In genomic region chr2:98911376-98912154, GRCh38 we compare ENCODE assay signal across 1 cellular context.
TF ChIP-seq lines count a peak whose summit lies in the region.

No MANE protein-coding gene starts in this region.

TF ChIP-seq in HepG2, 621 proteins besides CTCF, POLR2A, EP300 and RAD21 (continued from another document):
- no peak for TF ChIP-seq USF2 (IDR thresholded peaks at IDR 0.05; ENCODE audit: low read depth, low read length)
- TF ChIP-seq USF2 (CRISPR knock-in tag; IDR thresholded peaks at IDR 0.05; ENCODE audit: borderline replicate concordance): no peak; the same call in 1 of the 2 replicates
- TF ChIP-seq NR2F2 (IDR thresholded peaks at IDR 0.05; ENCODE audit: borderline replicate concordance, low read depth): no peak
- no peak for TF ChIP-seq IRX3 (CRISPR knock-in tag; IDR thresholded peaks at IDR 0.05; ENCODE audit: borderline replicate concordance, low read depth)
- TF ChIP-seq THAP7 (CRISPR knock-in tag; IDR thresholded peaks at IDR 0.05): no peak
- no peak for TF ChIP-seq IRF2 (CRISPR knock-in tag; IDR thresholded peaks at IDR 0.05)
- no peak for TF ChIP-seq ZNF501 (CRISPR knock-in tag; IDR thresholded peaks at IDR 0.05)
- TF ChIP-seq THAP9 (CRISPR knock-in tag; IDR thresholded peaks at IDR 0.05; ENCODE audit: borderline replicate concordance): no peak; the same call in 1 of the 2 replicates
- TF ChIP-seq THYN1 (CRISPR knock-in tag; IDR thresholded peaks at IDR 0.05; ENCODE audit: borderline replicate concordance, low read depth): no peak
- TF ChIP-seq ZBTB39 (CRISPR knock-in tag; IDR thresholded peaks at IDR 0.05): no peak
- no peak for TF ChIP-seq SP140L (CRISPR knock-in tag; IDR thresholded peaks at IDR 0.05; ENCODE audit: borderline replicate concordance)
- TF ChIP-seq ZSCAN30 (CRISPR knock-in tag; IDR thresholded peaks at IDR 0.05): no peak
- TF ChIP-seq KLF12 (CRISPR knock-in tag; IDR thresholded peaks at IDR 0.05; ENCODE audit: borderline replicate concordance): no peak
- TF ChIP-seq ZNF784 (CRISPR knock-in tag; IDR thresholded peaks at IDR 0.05; ENCODE audit: borderline replicate concordance): peak; percentile 42; the same call in 1 of the 2 replicates
- TF ChIP-seq TBX2 (CRISPR knock-in tag; IDR thresholded peaks at IDR 0.05; ENCODE audit: borderline replicate concordance): peak; percentile 49; the same call in 1 of the 2 replicates
- no peak for TF ChIP-seq CBX2 (IDR thresholded peaks at IDR 0.05; ENCODE audit: low read depth, low read length)
- no peak for TF ChIP-seq CBX2 (CRISPR knock-in tag; IDR thresholded peaks at IDR 0.05; ENCODE audit: low read depth)
- TF ChIP-seq AKAP8 (CRISPR knock-in tag; IDR thresholded peaks at IDR 0.05): no peak
- no peak for TF ChIP-seq ZNF724P (CRISPR knock-in tag; IDR thresholded peaks at IDR 0.05; ENCODE audit: borderline replicate concordance)
- 0 out of 2 replicates have a peak, but pooled peaks have one; percentile 37 for TF ChIP-seq ZNF614 (CRISPR knock-in tag; IDR thresholded peaks at IDR 0.05; ENCODE audit: borderline replicate concordance)
- no peak for TF ChIP-seq ZNF350 (CRISPR knock-in tag; IDR thresholded peaks at IDR 0.05; ENCODE audit: borderline replicate concordance, low read depth)
- no peak for TF ChIP-seq PBX2 (CRISPR knock-in tag; IDR thresholded peaks at IDR 0.05)
- no peak for TF ChIP-seq MAF1 (CRISPR knock-in tag; IDR thresholded peaks at IDR 0.05; ENCODE audit: borderline replicate concordance)
- peak; percentile 66; the same call in 1 of the 2 replicates for TF ChIP-seq IRF9 (CRISPR knock-in tag; IDR thresholded peaks at IDR 0.05; ENCODE audit: borderline replicate concordance)
- peak; percentile 46; the same call in 1 of the 2 replicates for TF ChIP-seq FOXK1 (CRISPR knock-in tag; IDR thresholded peaks at IDR 0.05; ENCODE audit: borderline replicate concordance, low read depth)
- no peak for TF ChIP-seq ZNF3 (CRISPR knock-in tag; IDR thresholded peaks at IDR 0.05)
- peak; percentile 62; the same call in 1 of the 2 replicates for TF ChIP-seq SIX4 (CRISPR knock-in tag; IDR thresholded peaks at IDR 0.05)
- no peak; the same call in 1 of the 2 replicates for TF ChIP-seq ZNF12 (CRISPR knock-in tag; IDR thresholded peaks at IDR 0.05)
- TF ChIP-seq ZNF142 (CRISPR knock-in tag; IDR thresholded peaks at IDR 0.05): no peak
- TF ChIP-seq RARA (CRISPR knock-in tag; IDR thresholded peaks at IDR 0.05): peak; percentile 54; the same call in 1 of the 2 replicates
- TF ChIP-seq PREB (CRISPR knock-in tag; IDR thresholded peaks at IDR 0.05): no peak
- no peak for TF ChIP-seq ZNF619 (CRISPR knock-in tag; IDR thresholded peaks at IDR 0.05)
